Comparison of ENCODE assay signal across 3 cellular contexts in genomic region chr13:66400292-66400691, GRCh38.
"Had no signal": no experiment of that assay in that cellular context is flagged by ENCODE, and none has a peak within 500 bp of the region (broad histone marks: within the 10 kb centered on the region; RNA-seq: fewer than 3 reads in every experiment).

No MANE protein-coding gene starts in this region.

- ATAC-seq: GM12878 had no signal

- H3K4me3 ChIP-seq: GM12878 had no signal

- DNase-seq: GDM1, GF-D8 had no signal
